ENCODE assay signal across 20 cellular contexts in genomic region chr14:100109594-100109955, GRCh38. TPM values are rescaled to one million over a fixed set of nuclear protein-coding genes. Genes with fewer than 3 reads are reported as not detected.
DNase-seq lines count a peak whose midpoint lies in the region; ATAC-seq, FAIRE-seq and TF ChIP-seq lines count a peak whose summit lies in the region.
"Had no signal": no experiment of that assay in that cellular context is flagged by ENCODE, and none has a peak within 500 bp of the region (broad histone marks: within the 10 kb centered on the region; RNA-seq: fewer than 3 reads in every experiment).

No MANE protein-coding gene starts in this region.

- no peak for FAIRE-seq in D721Med (lab: Jason Lieb, UNC)
- FAIRE-seq: A204.1, H54 had no signal

- H3K9me3 Mint-ChIP-seq in activated CD4-positive, alpha-beta T cell treated with anti-CD3 and anti-CD28 coated beads, Interleukin-2, amount 10 ng/mL, durations not matched to agents 24 days and 14 days, result no peaks in the 10 kb centered on the region
- H3K9me3 Mint-ChIP-seq in chondrocyte (ENCODE audit: low read depth), result no peaks in the 10 kb centered on the region
- no peaks in the 10 kb centered on the region for H3K9me3 Mint-ChIP-seq in progenitor cell of endocrine pancreas (ENCODE audit: low read depth)

- H3K27me3 Mint-ChIP-seq in activated CD4-positive, alpha-beta T cell treated with anti-CD3 and anti-CD28 coated beads, Interleukin-2, amount 10 ng/mL, durations not matched to agents 24 days and 14 days, result no peaks in the 10 kb centered on the region
- H3K27me3 Mint-ChIP-seq in T-helper 17 cell (no peaks in the 10 kb centered on the region), chondrocyte (ENCODE audit: low read depth) (no peaks in the 10 kb centered on the region), progenitor cell of endocrine pancreas (no peaks in the 10 kb centered on the region)

- ATAC-seq in T-helper 17 cell (no peak), GM21786 (IDR thresholded peaks at IDR 0.05; ENCODE audit: unreplicated experiment) (no peak), GM21515 (IDR thresholded peaks at IDR 0.05; ENCODE audit: unreplicated experiment) (no peak)

- no peaks in the 10 kb centered on the region for H3K9me3 ChIP-seq in T-helper 17 cell (ENCODE audit: control insufficient read depth, low read length, poor library complexity, severe bottlenecking)
- H3K9me3 ChIP-seq: left ventricle myocardium inferior, ovary had no signal

- TF ChIP-seq CTCF in chondrocyte (IDR thresholded peaks at IDR 0.05) (no peak), progenitor cell of endocrine pancreas (IDR thresholded peaks at IDR 0.05; ENCODE audit: unreplicated experiment) (no peak), D721Med (IDR thresholded peaks at IDR 0.05; ENCODE audit: insufficient read depth, missing control alignments) (no peak)

- no peak for DNase-seq in activated CD4-positive, alpha-beta T cell treated with anti-CD3 and anti-CD28 coated beads, Interleukin-2, amount 10 ng/mL, durations not matched to agents 24 days and 14 days
- DNase-seq in activated CD4-positive, alpha-beta T cell treated with anti-CD3 and anti-CD28 coated beads for 1 hour, result no peak
- DNase-seq in T-helper 17 cell (no peak), chondrocyte (ENCODE audit: low spot score) (peak; percentile 56), progenitor cell of endocrine pancreas (ENCODE audit: low spot score, unreplicated experiment) (no peak), D721Med (ENCODE audit: insufficient read length, low spot score) (no peak)
- DNase-seq: activated effector memory CD4-positive, alpha-beta T cell treated with anti-CD3 and anti-CD28 coated beads, Interleukin-2, amount 50 U/mL, for 16 hours; Kasumi-1; left ventricle myocardium inferior; NCI-H1105; NCI-H2081 treated with DMSO at 0.1 percent for 48 hours; NCI-H524; RPMI8226 had no signal

- H3K27ac Mint-ChIP-seq in activated CD4-positive, alpha-beta T cell treated with anti-CD3 and anti-CD28 coated beads, Interleukin-2, amount 10 ng/mL, durations not matched to agents 24 days and 14 days, result peak overlapping the region; percentile 86
- H3K27ac Mint-ChIP-seq in T-helper 17 cell (peak overlapping the region; percentile 98), chondrocyte (ENCODE audit: unreplicated experiment) (no peak overlapping the region), progenitor cell of endocrine pancreas (peak overlapping the region; percentile 73)

- intact Hi-C loops in activated CD4-positive, alpha-beta T cell treated with anti-CD3 and anti-CD28 coated beads, Interleukin-2, amount 10 ng/mL, durations not matched to agents 24 days and 14 days (cut with micrococcal nuclease), result loop anchor here (2.0 to 10.0 kb wide), 2 partner anchors 83 to 265 kb away; partner anchors contain the start of gene WDR25

- H3K4me1 Mint-ChIP-seq in activated CD4-positive, alpha-beta T cell treated with anti-CD3 and anti-CD28 coated beads, Interleukin-2, amount 10 ng/mL, durations not matched to agents 24 days and 14 days, result peaks cover 56% of the 10 kb centered on the region
- H3K4me1 Mint-ChIP-seq in T-helper 17 cell (peaks cover 57% of the 10 kb centered on the region), chondrocyte (ENCODE audit: low read depth) (peaks cover 68% of the 10 kb centered on the region), progenitor cell of endocrine pancreas (ENCODE audit: low read depth) (peaks cover 6% of the 10 kb centered on the region)

- H3K4me3 Mint-ChIP-seq in activated CD4-positive, alpha-beta T cell treated with anti-CD3 and anti-CD28 coated beads, Interleukin-2, amount 10 ng/mL, durations not matched to agents 24 days and 14 days, result no peak overlapping the region
- H3K4me3 Mint-ChIP-seq in T-helper 17 cell, result no peak overlapping the region
- no peak overlapping the region for H3K4me3 Mint-ChIP-seq in chondrocyte (ENCODE audit: unreplicated experiment)
- H3K4me3 Mint-ChIP-seq in progenitor cell of endocrine pancreas (ENCODE audit: low read depth), result no peak overlapping the region

- peaks cover 61% of the 10 kb centered on the region for H3K36me3 Mint-ChIP-seq in activated CD4-positive, alpha-beta T cell treated with anti-CD3 and anti-CD28 coated beads, Interleukin-2, amount 10 ng/mL, durations not matched to agents 24 days and 14 days (ENCODE audit: low read depth)
- H3K36me3 Mint-ChIP-seq in T-helper 17 cell (ENCODE audit: low read depth) (peaks cover 19% of the 10 kb centered on the region), chondrocyte (ENCODE audit: low read depth) (peaks cover 3% of the 10 kb centered on the region), progenitor cell of endocrine pancreas (ENCODE audit: insufficient read depth) (peaks cover 3% of the 10 kb centered on the region)

RNA-seq across cellular contexts. Expression of gene EVL, which starts 44.4 kb away (rescaled TPM):
- total RNA-seq in activated CD4-positive, alpha-beta T cell treated with anti-CD3 and anti-CD28 coated beads, Interleukin-2, amount 10 ng/mL, durations not matched to agents 24 days and 14 days, result 268 and 285 TPM in 2 replicates
- total RNA-seq in T-helper 17 cell, result 100 to 1,000 TPM; 793 to 831 TPM
- 98.9 to 112 TPM (median 104 TPM) in 3 replicates for total RNA-seq in chondrocyte
- 207 and 216 TPM in 2 replicates for total RNA-seq in progenitor cell of endocrine pancreas

RNA-seq across cellular contexts. Expression of gene DEGS2, which starts 49.9 kb away (rescaled TPM):
- total RNA-seq in activated CD4-positive, alpha-beta T cell treated with anti-CD3 and anti-CD28 coated beads, Interleukin-2, amount 10 ng/mL, durations not matched to agents 24 days and 14 days, result 0.09 and 0.35 TPM in 2 replicates
- under 1 TPM in 1 of 2 donors, not detected in 1; 0.30 TPM for total RNA-seq in T-helper 17 cell
- total RNA-seq in chondrocyte, result 0.17 to 0.36 TPM in 2 of 3 replicates, not detected in the other
- total RNA-seq in progenitor cell of endocrine pancreas, result 0.73 and 1.3 TPM in 2 replicates
- total RNA-seq: glomerular endothelial cell, HT1080, left ventricle myocardium inferior had no signal
